9 cellular contexts compared by ENCODE assay signal in the genomic region with DNA sequence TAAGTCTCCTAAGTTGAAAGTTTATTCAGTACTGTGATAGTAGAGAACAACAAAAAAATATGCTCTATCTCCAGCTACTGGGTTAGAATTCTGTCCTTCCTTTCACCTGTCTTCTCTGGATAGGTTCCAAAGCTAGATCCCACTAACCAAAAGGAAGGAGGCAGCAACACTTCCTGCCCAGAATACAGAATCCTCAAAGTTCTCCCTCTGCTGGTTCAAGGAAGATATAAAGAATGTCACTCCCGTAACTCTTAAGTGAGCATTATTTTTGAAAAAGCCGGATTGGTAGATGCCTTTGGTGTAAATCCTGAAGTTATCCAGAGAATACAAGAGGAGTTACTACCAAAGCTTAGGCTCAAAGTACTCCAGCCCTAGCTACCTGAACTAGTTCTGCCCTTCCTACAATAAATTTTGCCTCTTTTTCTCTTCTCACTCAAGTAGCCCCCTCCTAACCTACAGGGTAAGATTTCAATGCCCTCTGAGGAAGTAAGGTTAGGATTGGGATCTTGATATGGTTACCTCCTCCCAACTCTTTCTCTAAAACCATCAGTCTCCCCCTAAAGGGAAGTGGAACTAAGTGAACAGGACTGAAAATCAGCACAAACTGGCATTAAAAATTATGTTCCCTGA. TPM values are rescaled to one million over a fixed set of nuclear protein-coding genes. Genes with fewer than 3 reads are reported as not detected.
DNase-seq lines count a peak whose midpoint lies in the region; ATAC-seq and TF ChIP-seq lines count a peak whose summit lies in the region.
"Had no signal": no experiment of that assay in that cellular context is flagged by ENCODE, and none has a peak within 500 bp of the region (broad histone marks: within the 10 kb centered on the region; RNA-seq: fewer than 3 reads in every experiment).

No MANE protein-coding gene starts in this region.

- in situ Hi-C loops in astrocyte of the spinal cord (cut with HindIII; ENCODE audit: low sequenced_read_pairs): no loop called here

- H3K27me3 ChIP-seq in kidney epithelial cell (ENCODE audit: control insufficient read depth, insufficient read depth, low read length): no peaks in the 10 kb centered on the region

- ATAC-seq in GM18907 (IDR thresholded peaks at IDR 0.05; ENCODE audit: unreplicated experiment): no peak
- ATAC-seq in GM18517 (IDR thresholded peaks at IDR 0.05; ENCODE audit: unreplicated experiment): no peak
- ATAC-seq in HG03565 (IDR thresholded peaks at IDR 0.05; ENCODE audit: unreplicated experiment): no peak

- H3K36me3 ChIP-seq in kidney epithelial cell (ENCODE audit: control insufficient read depth, insufficient read depth, low read length): no peaks in the 10 kb centered on the region

- peak; percentile 1 to 36 for DNase-seq in NCI-H2081 (lab: John Stamatoyannopoulos, UW)
- DNase-seq in NCI-H2081 treated with DMSO at 0.1 percent for 48 hours (lab: John Stamatoyannopoulos, UW): no peak
- peak; percentile 18 for DNase-seq in NCI-H146 treated with DMSO at 0.1 percent for 48 hours (lab: John Stamatoyannopoulos, UW; ENCODE audit: unreplicated experiment)
- DNase-seq in astrocyte of the spinal cord (ENCODE audit: low read depth, low spot score): peak; percentile 64
- peak; percentile 29 for DNase-seq in kidney epithelial cell (ENCODE audit: low read depth)

- no peak overlapping the region for H3K4me3 ChIP-seq in astrocyte of the spinal cord (ENCODE audit: low read depth, low read length)
- H3K4me3 ChIP-seq in kidney epithelial cell (ENCODE audit: low read depth, low read length): no peak overlapping the region

- TF ChIP-seq CTCF in astrocyte of the spinal cord (IDR thresholded peaks at IDR 0.05; ENCODE audit: low read depth, low read length) (peak; percentile 61), kidney epithelial cell (IDR thresholded peaks at IDR 0.05; ENCODE audit: insufficient read depth, low read length, poor library complexity, severe bottlenecking) (peak; percentile 67)

RNA-seq across cellular contexts. Expression of a gene that starts 26.0 kb away (rescaled TPM):
- total RNA-seq in kidney epithelial cell: 0.67 TPM in 1 of 2 replicates, not detected in the other

RNA-seq across cellular contexts. Expression of a gene that starts 34.9 kb away (rescaled TPM):
- total RNA-seq in kidney epithelial cell: 11.2 and 12.3 TPM in 2 replicates

RNA-seq across cellular contexts. Expression of a gene that starts 36.5 kb away (rescaled TPM):
- total RNA-seq in kidney epithelial cell: not detected in 2 replicates
- total RNA-seq: subcutaneous adipose tissue had no signal
